In genomic region chr3:22951910-22952309, GRCh38 we compare ENCODE assay signal across 24 cellular contexts.
DNase-seq lines count a peak whose midpoint lies in the region; ATAC-seq and TF ChIP-seq lines count a peak whose summit lies in the region.
"Had no signal": no experiment of that assay in that cellular context is flagged by ENCODE, and none has a peak within 500 bp of the region (broad histone marks: within the 10 kb centered on the region; RNA-seq: fewer than 3 reads in every experiment).

No MANE protein-coding gene starts in this region.

- H3K9me3 Mint-ChIP-seq in WTC11, result peaks cover 19% of the 10 kb centered on the region
- H3K9me3 Mint-ChIP-seq: activated T-helper 1 cell treated with anti-CD3 and anti-CD28 coated beads, Interleukin-12 subunit alpha, Interleukin-12 subunit beta, Interleukin-2, Interleukin-4 antibody, amounts not matched to agents 30 ng/mL and 10 ng/mL and 1 ng/mL, durations not matched to agents 14 hours and 24 hours and 36 hours; natural killer cell treated with Interleukin-12 subunit alpha and Interleukin-12 subunit beta and Interleukin-15 and Interleukin-18, amount 100 ng/mL, for 72 hours had no signal

- ATAC-seq in WTC11 (peak; percentile 32; the same call in 1 of the 2 replicates), HG02798 (IDR thresholded peaks at IDR 0.05; ENCODE audit: poor library complexity, unreplicated experiment) (no peak)
- ATAC-seq: left lobe of liver; natural killer cell treated with Interleukin-12 subunit alpha and Interleukin-12 subunit beta and Interleukin-15 and Interleukin-18, amount 100 ng/mL, for 72 hours had no signal

- in situ Hi-C loops in brain microvascular endothelial cell (cut with HindIII; ENCODE audit: low pct_ligation_motif_present, low sequenced_read_pairs), result no loop called here

- no peak overlapping the region for H3K4me3 ChIP-seq in HEK293 (ENCODE audit: low read depth, low read length)
- no peak overlapping the region for H3K4me3 ChIP-seq in left ventricle myocardium inferior
- no peak overlapping the region for H3K4me3 ChIP-seq in brain microvascular endothelial cell (ENCODE audit: low read depth, low read length)
- H3K4me3 ChIP-seq: tibial artery had no signal

- H3K36me3 ChIP-seq in HEK293 (ENCODE audit: control insufficient read depth in 2 of 2, insufficient read depth in 1 of 2, low read length in 2 of 2) (no peaks in the 10 kb centered on the region), left ventricle myocardium inferior (no peaks in the 10 kb centered on the region), brain microvascular endothelial cell (replicated peaks) (no peaks in the 10 kb centered on the region)
- H3K36me3 ChIP-seq: tibial artery had no signal

- POLR2A ChIA-PET in HEK293 (lab: Yijun Ruan, JAX) (no interaction called here), WTC11 (lab: Charles Lee) (no interaction called here)

- H3K27me3 Mint-ChIP-seq in WTC11 (ENCODE audit: low read depth), result no peaks in the 10 kb centered on the region
- H3K27me3 Mint-ChIP-seq: activated B cell treated with CpG ODN at 0.5 μM for 24 hours; CD4-positive, CD25-positive, alpha-beta regulatory T cell; natural killer cell treated with Interleukin-12 subunit alpha and Interleukin-12 subunit beta and Interleukin-15 and Interleukin-18, amount 100 ng/mL, for 72 hours; stimulated activated naive CD8-positive, alpha-beta T cell treated with anti-CD3 and anti-CD28 coated beads, Interleukin-15, Interleukin-2, amounts not matched to agents 100 ng/mL and 50 ng/mL, for 24 hours had no signal

- H3K36me3 Mint-ChIP-seq in WTC11, result peaks cover 10% of the 10 kb centered on the region
- H3K36me3 Mint-ChIP-seq: natural killer cell treated with Interleukin-12 subunit alpha and Interleukin-12 subunit beta and Interleukin-15 and Interleukin-18, amount 100 ng/mL, for 72 hours had no signal

- intact Hi-C loops in left ventricle myocardium inferior (cut with micrococcal nuclease), result loop anchor here (5.0 kb wide), 1 partner anchor 385 kb away; no protein-coding TSS in a partner anchor

- TF ChIP-seq CTCF in HEK293 (tag by site-specific recombination; IDR thresholded peaks at IDR 0.05) (no peak), WTC11 (IDR thresholded peaks at IDR 0.05) (no peak), left ventricle myocardium inferior (IDR thresholded peaks at IDR 0.05; ENCODE audit: borderline replicate concordance) (no peak), brain microvascular endothelial cell (IDR thresholded peaks at IDR 0.05; ENCODE audit: low read depth, low read length, missing control alignments) (no peak)

- no peak overlapping the region for H3K27ac Mint-ChIP-seq in WTC11
- H3K27ac Mint-ChIP-seq: activated B cell treated with CpG ODN at 0.5 μM for 24 hours; activated T-helper 1 cell treated with anti-CD3 and anti-CD28 coated beads, Interleukin-12 subunit alpha, Interleukin-12 subunit beta, Interleukin-2, Interleukin-4 antibody, amounts not matched to agents 30 ng/mL and 10 ng/mL and 1 ng/mL, durations not matched to agents 14 hours and 24 hours and 36 hours; CD4-positive, CD25-positive, alpha-beta regulatory T cell; natural killer cell treated with Interleukin-12 subunit alpha and Interleukin-12 subunit beta and Interleukin-15 and Interleukin-18, amount 100 ng/mL, for 72 hours; stimulated activated naive CD8-positive, alpha-beta T cell treated with anti-CD3 and anti-CD28 coated beads, Interleukin-15, Interleukin-2, amounts not matched to agents 100 ng/mL and 50 ng/mL, for 24 hours had no signal

- no peak for DNase-seq in WTC11 (ENCODE audit: low spot score)
- peak; percentile 30 for DNase-seq in left ventricle myocardium inferior
- peak; percentile 78 for DNase-seq in renal cortical epithelial cell (ENCODE audit: low read depth)
- no peak for DNase-seq in brain microvascular endothelial cell
- no peak for DNase-seq in NCI-H446 treated with DMSO at 0.1 percent for 48 hours (lab: John Stamatoyannopoulos, UW)
- DNase-seq: activated B cell treated with CpG ODN at 0.5 μM for 24 hours; activated CD4-positive, alpha-beta T cell treated with anti-CD3 and anti-CD28 coated beads, Interleukin-2, amount 50 U/mL, for 4 hours; activated naive CD4-positive, alpha-beta T cell treated with anti-CD3 and anti-CD28 coated beads, Interleukin-2, amount 50 U/mL, for 16 hours; caudate nucleus; CD4-positive, CD25-positive, alpha-beta regulatory T cell; dermis blood vessel endothelial cell; DMS53; GF-D8; GOT3; NCI-H1417 treated with DMSO at 0.1 percent for 48 hours; stimulated activated CD4-positive, alpha-beta T cell treated with anti-CD3 and anti-CD28 coated beads, Interleukin-15, amount 100 ng/mL, for 24 hours; T-helper 9 cell had no signal

- H3K4me1 Mint-ChIP-seq in WTC11, result no peaks in the 10 kb centered on the region
- H3K4me1 Mint-ChIP-seq: activated B cell treated with CpG ODN at 0.5 μM for 24 hours; CD4-positive, CD25-positive, alpha-beta regulatory T cell had no signal

- H3K27ac ChIP-seq in HEK293 (ENCODE audit: extremely low read depth, low read depth, low read length) (no peak overlapping the region), left ventricle myocardium inferior (replicated peaks) (no peak overlapping the region), brain microvascular endothelial cell (no peak overlapping the region)
- H3K27ac ChIP-seq: tibial artery had no signal

- CTCF ChIA-PET in HEK293 (lab: Yijun Ruan, JAX) (no interaction called here), WTC11 (lab: Charles Lee) (interaction anchor here (1.8 kb wide), 1 partner anchor 8 kb away, joined by 7 read pairs; no protein-coding TSS in a partner anchor)

- no peaks in the 10 kb centered on the region for H3K4me1 ChIP-seq in HEK293 (ENCODE audit: control insufficient read depth, insufficient read depth, low read length)
- H3K4me1 ChIP-seq in left ventricle myocardium inferior, result no peaks in the 10 kb centered on the region
- H3K4me1 ChIP-seq: tibial artery had no signal

- no peaks in the 10 kb centered on the region for H3K9me3 ChIP-seq in HEK293 (ENCODE audit: control insufficient read depth, insufficient read depth, low read depth, low read length)
- peaks cover 6% of the 10 kb centered on the region for H3K9me3 ChIP-seq in left ventricle myocardium inferior (replicated peaks)
- H3K9me3 ChIP-seq: tibial artery had no signal

- H3K27me3 ChIP-seq in left ventricle myocardium inferior (ENCODE audit: low read depth), result no peaks in the 10 kb centered on the region
- no peaks in the 10 kb centered on the region for H3K27me3 ChIP-seq in brain microvascular endothelial cell (replicated peaks)
- H3K27me3 ChIP-seq: tibial artery had no signal

- no peak overlapping the region for H3K4me3 Mint-ChIP-seq in WTC11
- H3K4me3 Mint-ChIP-seq: activated B cell treated with CpG ODN at 0.5 μM for 24 hours; activated T-helper 1 cell treated with anti-CD3 and anti-CD28 coated beads, Interleukin-12 subunit alpha, Interleukin-12 subunit beta, Interleukin-2, Interleukin-4 antibody, amounts not matched to agents 30 ng/mL and 10 ng/mL and 1 ng/mL, durations not matched to agents 14 hours and 24 hours and 36 hours; CD4-positive, CD25-positive, alpha-beta regulatory T cell; natural killer cell treated with Interleukin-12 subunit alpha and Interleukin-12 subunit beta and Interleukin-15 and Interleukin-18, amount 100 ng/mL, for 72 hours; stimulated activated naive CD8-positive, alpha-beta T cell treated with anti-CD3 and anti-CD28 coated beads, Interleukin-15, Interleukin-2, amounts not matched to agents 100 ng/mL and 50 ng/mL, for 24 hours had no signal

TF ChIP-seq in HEK293, 187 proteins besides CTCF, POLR2A, EP300 and RAD21 (continues in another document):
- TF ChIP-seq ZNF670 (tag by site-specific recombination; IDR thresholded peaks at IDR 0.05; ENCODE audit: low read depth), result no peak
- no peak for TF ChIP-seq ZNF704 (tag by site-specific recombination; IDR thresholded peaks at IDR 0.05)
- TF ChIP-seq ZSCAN23 (tag by site-specific recombination; IDR thresholded peaks at IDR 0.05), result no peak

TF ChIP-seq in WTC11, 78 proteins besides CTCF, POLR2A, EP300 and RAD21:
- TF ChIP-seq CREB1 (CRISPR knock-in tag; IDR thresholded peaks at IDR 0.05) (no peak), EMX1 (CRISPR knock-in tag; IDR thresholded peaks at IDR 0.05) (no peak), FOXJ3 (CRISPR knock-in tag; IDR thresholded peaks at IDR 0.05; ENCODE audit: borderline replicate concordance) (no peak), ZNF121 (CRISPR knock-in tag; IDR thresholded peaks at IDR 0.05) (no peak), ZNF396 (CRISPR knock-in tag; IDR thresholded peaks at IDR 0.05; ENCODE audit: borderline replicate concordance) (no peak), ZNF671 (CRISPR knock-in tag; IDR thresholded peaks at IDR 0.05) (no peak), NFE2L1 (CRISPR knock-in tag; IDR thresholded peaks at IDR 0.05) (no peak)

Comparison
In these comparisons a context has a peak if more than half of its experiments do, and no peak if none do; other contexts are left out.
1. DNase-seq: peak in left ventricle myocardium inferior (single experiment) and renal cortical epithelial cell (single experiment); none in WTC11 (single experiment), brain microvascular endothelial cell (single experiment) and NCI-H446 treated with DMSO at 0.1 percent for 48 hours (single experiment).